22 cellular contexts compared by ENCODE assay signal in genomic region chr1:111577814-111578213, GRCh38.
"Had no signal": no experiment of that assay in that cellular context is flagged by ENCODE, and none has a peak within 500 bp of the region (broad histone marks: within the 10 kb centered on the region; RNA-seq: fewer than 3 reads in every experiment).

No MANE protein-coding gene starts in this region.

- H3K4me3 Mint-ChIP-seq: dendritic cell treated with granulocyte-macrophage colony-stimulating factor and Interleukin-4, amounts not matched to agents 40 ng/mL and 50 ng/mL, for 4 days; effector memory CD8-positive, alpha-beta T cell; naive B cell; nephron; type B pancreatic cell had no signal

- H3K27ac ChIP-seq: epithelial cell of prostate, esophagus muscularis mucosa, gastrocnemius medialis, heart right ventricle, parathyroid adenoma, prostate gland, spleen, suprapubic skin, thyroid gland had no signal

- H3K4me1 ChIP-seq: prostate gland had no signal

- H3K4me3 ChIP-seq: esophagus muscularis mucosa, gastrocnemius medialis, heart right ventricle, prostate gland, spleen, suprapubic skin, thyroid gland had no signal

- DNase-seq: effector memory CD8-positive, alpha-beta T cell; gastrocnemius medialis; heart right ventricle; hypothalamus; kidney glomerular epithelial cell; mesendoderm; naive B cell; spleen; stimulated activated CD4-positive, alpha-beta T cell treated with anti-CD3 and anti-CD28 coated beads, Interleukin-15, amount 100 ng/mL, for 24 hours; stimulated activated CD4-positive, alpha-beta T cell treated with anti-CD3 and anti-CD28 coated beads, Interleukin-2, amount 100 ng/mL, for 24 hours; stimulated activated CD4-positive, alpha-beta T cell treated with anti-CD3 and anti-CD28 coated beads, Interleukin-4, amount 100 ng/mL, for 4 hours; stimulated activated naive CD4-positive, alpha-beta T cell treated with Interleukin-2 at 50 U/mL for 16 hours; thyroid gland had no signal

- H3K27ac Mint-ChIP-seq: dendritic cell treated with granulocyte-macrophage colony-stimulating factor and Interleukin-4, amounts not matched to agents 40 ng/mL and 50 ng/mL, for 4 days; effector memory CD8-positive, alpha-beta T cell; nephron; type B pancreatic cell had no signal

- H3K4me1 Mint-ChIP-seq: naive B cell had no signal

- H3K36me3 ChIP-seq: esophagus muscularis mucosa, gastrocnemius medialis, heart right ventricle, prostate gland, spleen, suprapubic skin, thyroid gland had no signal

- H3K9me3 ChIP-seq: esophagus muscularis mucosa, gastrocnemius medialis, heart right ventricle, prostate gland, spleen, suprapubic skin, thyroid gland had no signal

- H3K36me3 Mint-ChIP-seq: type B pancreatic cell had no signal

- H3K27me3 Mint-ChIP-seq: effector memory CD8-positive, alpha-beta T cell; naive B cell had no signal

- H3K9me3 Mint-ChIP-seq: dendritic cell treated with granulocyte-macrophage colony-stimulating factor and Interleukin-4, amounts not matched to agents 40 ng/mL and 50 ng/mL, for 4 days; effector memory CD8-positive, alpha-beta T cell; nephron; type B pancreatic cell had no signal

- ATAC-seq: effector memory CD8-positive, alpha-beta T cell; gastrocnemius medialis; heart right ventricle; sciatic nerve had no signal
